Comparison of ENCODE assay signal across 20 cellular contexts in the genomic region with DNA sequence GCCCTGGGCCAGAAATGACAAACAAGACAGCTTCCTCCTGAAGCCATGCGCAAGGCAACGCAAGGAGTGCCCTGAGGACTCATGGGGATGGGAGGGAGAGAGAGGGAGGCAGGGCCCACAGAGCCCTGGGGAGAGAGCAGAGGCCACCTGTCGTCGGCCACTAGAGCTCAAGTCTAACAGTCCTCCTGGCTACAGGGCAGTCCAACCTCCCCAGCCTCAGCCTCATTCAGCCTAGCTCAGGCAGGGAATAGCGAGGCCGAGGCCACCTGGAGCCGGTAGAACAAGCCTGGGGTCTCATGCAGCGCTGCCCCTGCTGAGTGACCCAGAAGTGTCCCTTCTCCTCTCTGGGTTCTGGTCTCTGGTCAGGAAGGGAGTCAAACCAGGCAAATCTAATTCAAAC.
DNase-seq lines count a peak whose midpoint lies in the region; ATAC-seq and TF ChIP-seq lines count a peak whose summit lies in the region.
"Had no signal": no experiment of that assay in that cellular context is flagged by ENCODE, and none has a peak within 500 bp of the region (broad histone marks: within the 10 kb centered on the region; RNA-seq: fewer than 3 reads in every experiment).

No MANE protein-coding gene starts in this region.

- H3K9me3 ChIP-seq in CD4-positive, alpha-beta T cell (ENCODE audit: control insufficient read depth, low read length): no peaks in the 10 kb centered on the region
- H3K9me3 ChIP-seq in naive thymus-derived CD4-positive, alpha-beta T cell (ENCODE audit: control insufficient read depth in 2 of 3, low read length in 3 of 3): no peaks in the 10 kb centered on the region
- H3K9me3 ChIP-seq: psoas muscle, suprapubic skin had no signal

- no peak for ATAC-seq in CD4-positive, alpha-beta T cell (ENCODE audit: poor library complexity)
- no peak for ATAC-seq in activated CD8-positive, alpha-beta T cell treated with anti-CD3 and anti-CD28 coated beads, Interleukin-2, amount 10 ng/mL, durations not matched to agents 7 days and 5 days
- ATAC-seq in naive thymus-derived CD4-positive, alpha-beta T cell: no peak
- ATAC-seq in GM18511 (IDR thresholded peaks at IDR 0.05; ENCODE audit: unreplicated experiment): no peak
- ATAC-seq: PC-3, psoas muscle had no signal

- H3K27me3 ChIP-seq in CD4-positive, alpha-beta T cell (ENCODE audit: control insufficient read depth, insufficient read depth, low read length): no peaks in the 10 kb centered on the region
- H3K27me3 ChIP-seq in naive thymus-derived CD4-positive, alpha-beta T cell (ENCODE audit: control insufficient read depth in 2 of 2, insufficient read depth in 2 of 2, low read length in 2 of 2): no peaks in the 10 kb centered on the region
- H3K27me3 ChIP-seq: suprapubic skin had no signal

- H3K4me1 ChIP-seq in naive thymus-derived CD4-positive, alpha-beta T cell (ENCODE audit: control insufficient read depth in 2 of 2, insufficient read depth in 2 of 2, low read length in 2 of 2): peaks cover 87 to 100% of the 10 kb centered on the region in 2 donors

- no peak for TF ChIP-seq CTCF in CD4-positive, alpha-beta T cell (IDR thresholded peaks at IDR 0.05)

- no peaks in the 10 kb centered on the region for H3K9me3 Mint-ChIP-seq in T-helper 1 cell treated with Interleukin-12 subunit alpha and Interleukin-12 subunit beta and Interleukin-4 antibody, amounts not matched to agents 30 μg/mL and 1 μg/mL, for 36 hours
- H3K9me3 Mint-ChIP-seq in CD4-positive, alpha-beta T cell: no peaks in the 10 kb centered on the region
- no peaks in the 10 kb centered on the region for H3K9me3 Mint-ChIP-seq in activated CD8-positive, alpha-beta T cell treated with anti-CD3 and anti-CD28 coated beads, Interleukin-2, amount 10 ng/mL, durations not matched to agents 7 days and 5 days (ENCODE audit: insufficient read depth)
- H3K9me3 Mint-ChIP-seq in naive thymus-derived CD4-positive, alpha-beta T cell: peaks cover 0 to 11% (median 0%) of the 10 kb centered on the region in 11 donors
- H3K9me3 Mint-ChIP-seq: nephron had no signal

- intact Hi-C loops in CD4-positive, alpha-beta T cell (cut with DNase I, micrococcal nuclease): no loop called here
- intact Hi-C loops in naive thymus-derived CD4-positive, alpha-beta T cell (cut with micrococcal nuclease): loop anchor here in 1 of 2 donors (1.0 kb wide), 1 partner anchor 8 kb away; no protein-coding TSS in a partner anchor

- peak overlapping the region; percentile 66 for H3K4me3 Mint-ChIP-seq in T-helper 1 cell treated with Interleukin-12 subunit alpha and Interleukin-12 subunit beta and Interleukin-4 antibody, amounts not matched to agents 30 μg/mL and 1 μg/mL, for 36 hours
- peak overlapping the region; percentile 89 for H3K4me3 Mint-ChIP-seq in CD4-positive, alpha-beta T cell
- peak overlapping the region; percentile 42 for H3K4me3 Mint-ChIP-seq in activated CD8-positive, alpha-beta T cell treated with anti-CD3 and anti-CD28 coated beads, Interleukin-2, amount 10 ng/mL, durations not matched to agents 7 days and 5 days
- peak overlapping the region; percentile 74 to 94 (median 88) for H3K4me3 Mint-ChIP-seq in naive thymus-derived CD4-positive, alpha-beta T cell
- H3K4me3 Mint-ChIP-seq: nephron had no signal

- peak overlapping the region; percentile 80 for H3K27ac Mint-ChIP-seq in T-helper 1 cell treated with Interleukin-12 subunit alpha and Interleukin-12 subunit beta and Interleukin-4 antibody, amounts not matched to agents 30 μg/mL and 1 μg/mL, for 36 hours
- H3K27ac Mint-ChIP-seq in CD4-positive, alpha-beta T cell: peak overlapping the region; percentile 95
- H3K27ac Mint-ChIP-seq in activated CD8-positive, alpha-beta T cell treated with anti-CD3 and anti-CD28 coated beads, Interleukin-2, amount 10 ng/mL, durations not matched to agents 7 days and 5 days: peak overlapping the region; percentile 82
- peak overlapping the region; percentile 86 to 100 (median 98) for H3K27ac Mint-ChIP-seq in naive thymus-derived CD4-positive, alpha-beta T cell
- H3K27ac Mint-ChIP-seq: nephron had no signal

- DNase-seq in T-helper 1 cell (no peak), pons (ENCODE audit: low spot score) (no peak), NCI-H128 (lab: John Stamatoyannopoulos, UW; ENCODE audit: unreplicated experiment) (no peak)
- no peak for DNase-seq in CD4-positive, alpha-beta T cell
- DNase-seq in activated CD8-positive, alpha-beta T cell treated with anti-CD3 and anti-CD28 coated beads, Interleukin-2, amount 10 ng/mL, durations not matched to agents 7 days and 5 days: no peak
- DNase-seq in naive thymus-derived CD4-positive, alpha-beta T cell: no peak
- DNase-seq: activated effector memory CD4-positive, alpha-beta T cell treated with anti-CD3 and anti-CD28 coated beads, Interleukin-2, amount 50 U/mL, for 16 hours; hypothalamus; Kasumi-1; kidney; NCI-H1105; NCI-H69; PC-3; psoas muscle; small intestine; stimulated activated CD4-positive, alpha-beta T cell treated with anti-CD3 and anti-CD28 coated beads, Interleukin-4, amount 100 ng/mL, for 1 hour had no signal

- H3K4me1 Mint-ChIP-seq in T-helper 1 cell treated with Interleukin-12 subunit alpha and Interleukin-12 subunit beta and Interleukin-4 antibody, amounts not matched to agents 30 μg/mL and 1 μg/mL, for 36 hours (ENCODE audit: low read depth): peaks cover 84% of the 10 kb centered on the region
- H3K4me1 Mint-ChIP-seq in CD4-positive, alpha-beta T cell (ENCODE audit: low read depth): peaks cover 99% of the 10 kb centered on the region
- H3K4me1 Mint-ChIP-seq in activated CD8-positive, alpha-beta T cell treated with anti-CD3 and anti-CD28 coated beads, Interleukin-2, amount 10 ng/mL, durations not matched to agents 7 days and 5 days (ENCODE audit: low read depth): peaks cover 98% of the 10 kb centered on the region
- H3K4me1 Mint-ChIP-seq in naive thymus-derived CD4-positive, alpha-beta T cell: peaks cover 75 to 100% (median 99%) of the 10 kb centered on the region in 7 donors

- POLR2A ChIA-PET in CD4-positive, alpha-beta T cell (lab: Charles Lee): interaction anchor here (1.4 to 83.0 kb wide), 4 partner anchors 8 to 41 kb away, joined by 7 to 4389 read pairs (median 23); partner anchors contain the start of gene BCL11B
- POLR2A ChIA-PET in activated CD8-positive, alpha-beta T cell treated with anti-CD3 and anti-CD28 coated beads, Interleukin-2, amount 10 ng/mL, durations not matched to agents 7 days and 5 days (lab: Charles Lee): interaction anchor here (1.1 to 1.5 kb wide), 4 partner anchors 27 to 65 kb away, joined by 3 to 6 read pairs (median 4); no protein-coding TSS in a partner anchor
- POLR2A ChIA-PET in naive thymus-derived CD4-positive, alpha-beta T cell (lab: Charles Lee): interaction anchor here (0.7 to 69.0 kb wide), 7 partner anchors 8 to 1222 kb away, joined by 3 to 2458 read pairs (median 12); partner anchors contain the start of gene BCL11B

- peak overlapping the region; percentile 6 for H3K4me3 ChIP-seq in naive thymus-derived CD4-positive, alpha-beta T cell (ENCODE audit: low read length)
- H3K4me3 ChIP-seq: psoas muscle, suprapubic skin had no signal

- no peaks in the 10 kb centered on the region for H3K27me3 Mint-ChIP-seq in T-helper 1 cell treated with Interleukin-12 subunit alpha and Interleukin-12 subunit beta and Interleukin-4 antibody, amounts not matched to agents 30 μg/mL and 1 μg/mL, for 36 hours (ENCODE audit: low read depth)
- no peaks in the 10 kb centered on the region for H3K27me3 Mint-ChIP-seq in CD4-positive, alpha-beta T cell
- H3K27me3 Mint-ChIP-seq in activated CD8-positive, alpha-beta T cell treated with anti-CD3 and anti-CD28 coated beads, Interleukin-2, amount 10 ng/mL, durations not matched to agents 7 days and 5 days (ENCODE audit: low read depth): no peaks in the 10 kb centered on the region
- no peaks in the 10 kb centered on the region for H3K27me3 Mint-ChIP-seq in naive thymus-derived CD4-positive, alpha-beta T cell

- CTCF ChIA-PET in CD4-positive, alpha-beta T cell (lab: Charles Lee): interaction anchor here (1.1 to 2.1 kb wide), 5 partner anchors 11 to 64 kb away, joined by 3 to 9 read pairs (median 5); no protein-coding TSS in a partner anchor
- CTCF ChIA-PET in activated CD8-positive, alpha-beta T cell treated with anti-CD3 and anti-CD28 coated beads, Interleukin-2, amount 10 ng/mL, durations not matched to agents 7 days and 5 days (lab: Charles Lee): interaction anchor here (1.0 to 3.9 kb wide), 9 partner anchors 8 to 65 kb away, joined by 3 to 13 read pairs (median 4); no protein-coding TSS in a partner anchor
- CTCF ChIA-PET in naive thymus-derived CD4-positive, alpha-beta T cell (lab: Charles Lee): interaction anchor here (0.7 to 3.2 kb wide), 3 partner anchors 14 to 1576 kb away, joined by 3 to 10 read pairs (median 8); no protein-coding TSS in a partner anchor

- peaks cover 9 to 71% (median 13%) of the 10 kb centered on the region in 3 experiments for H3K36me3 ChIP-seq in naive thymus-derived CD4-positive, alpha-beta T cell (ENCODE audit: control insufficient read depth in 2 of 3, insufficient read depth in 3 of 3, low read length in 3 of 3)
- H3K36me3 ChIP-seq: suprapubic skin had no signal

- H3K27ac ChIP-seq in CD4-positive, alpha-beta T cell (ENCODE audit: low read depth, low read length): peak overlapping the region; percentile 83
- peak overlapping the region; percentile 85 for H3K27ac ChIP-seq in naive thymus-derived CD4-positive, alpha-beta T cell (ENCODE audit: low read depth, low read length)
- H3K27ac ChIP-seq: psoas muscle, suprapubic skin had no signal

- peaks cover 54% of the 10 kb centered on the region for H3K36me3 Mint-ChIP-seq in T-helper 1 cell treated with Interleukin-12 subunit alpha and Interleukin-12 subunit beta and Interleukin-4 antibody, amounts not matched to agents 30 μg/mL and 1 μg/mL, for 36 hours (ENCODE audit: low read depth)
- H3K36me3 Mint-ChIP-seq in CD4-positive, alpha-beta T cell (ENCODE audit: low read depth): peaks cover 98% of the 10 kb centered on the region
- peaks cover 82% of the 10 kb centered on the region for H3K36me3 Mint-ChIP-seq in activated CD8-positive, alpha-beta T cell treated with anti-CD3 and anti-CD28 coated beads, Interleukin-2, amount 10 ng/mL, durations not matched to agents 7 days and 5 days (ENCODE audit: low read depth)
- peaks cover 0 to 50% (median 37%) of the 10 kb centered on the region in 5 donors for H3K36me3 Mint-ChIP-seq in naive thymus-derived CD4-positive, alpha-beta T cell
